ENCODE assay signal across 1 cellular context in the genomic region with DNA sequence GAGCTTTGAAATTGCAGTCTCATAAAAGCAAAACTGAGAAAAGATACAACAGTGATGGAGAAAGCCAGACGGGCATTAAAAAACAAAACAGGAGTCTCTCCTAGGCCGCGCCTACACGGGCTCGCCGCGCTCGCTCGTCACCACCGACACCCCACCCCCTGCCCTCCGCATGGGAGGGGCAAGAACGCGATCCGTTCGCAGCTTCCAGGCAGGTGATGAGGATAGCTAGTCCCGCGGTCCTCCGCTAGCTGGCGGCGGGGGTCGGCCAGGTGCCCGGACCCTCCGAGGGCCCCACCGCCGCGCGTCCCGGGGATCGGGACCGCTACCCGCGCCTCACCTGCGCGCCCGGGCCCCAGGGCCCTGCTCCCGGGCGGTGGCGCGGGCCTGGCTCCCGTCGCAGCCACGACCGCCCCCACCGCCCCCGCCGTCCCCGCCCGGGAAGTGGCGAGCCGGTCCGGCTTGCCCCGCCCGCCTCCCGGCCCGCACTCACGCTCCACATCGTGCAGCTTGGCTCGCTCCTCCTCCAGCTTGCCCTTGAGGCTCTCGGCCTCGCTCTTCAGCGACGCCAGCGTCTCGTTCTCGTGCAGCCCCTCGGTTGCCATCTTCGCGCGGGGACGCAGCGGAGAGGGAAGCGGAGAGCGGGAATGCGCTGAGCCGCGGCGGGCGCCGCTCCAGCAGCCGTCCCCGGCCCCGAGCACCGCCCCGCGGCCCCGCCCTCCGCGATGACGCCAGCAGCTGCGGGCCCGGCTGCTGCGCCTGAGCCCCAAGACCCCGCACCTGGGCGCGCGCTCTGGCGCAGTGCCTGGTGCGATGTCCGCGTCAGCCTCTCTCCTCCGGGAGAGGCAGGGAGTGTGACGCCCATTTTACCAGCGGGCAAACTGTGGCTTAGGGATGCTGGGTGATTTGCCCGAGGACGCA.
TF ChIP-seq lines count a peak whose summit lies in the region.

No MANE protein-coding gene starts in this region.

TF ChIP-seq in GM12878, 131 proteins besides CTCF, POLR2A, EP300 and RAD21 (continued from another document):
- TF ChIP-seq ZNF687 (IDR thresholded peaks at IDR 0.05) (peak; percentile 32; the same call in 1 of the 2 replicates), SIN3A (IDR thresholded peaks at IDR 0.05; ENCODE audit: low read depth, low read length) (0 out of 2 replicates have a peak, but pooled peaks have one; percentile 7), MXI1 (IDR thresholded peaks at IDR 0.05; ENCODE audit: low read depth, low read length) (peak; percentile 31; the same call in 1 of the 2 replicates), IKZF2 (IDR thresholded peaks at IDR 0.05) (0 out of 4 replicates have a peak, but pooled peaks of 1 of the 2 experiments have one; percentile 11), CREB1 (IDR thresholded peaks at IDR 0.05; ENCODE audit: low read depth) (peak; percentile 81), YY1 (IDR thresholded peaks at IDR 0.05; ENCODE audit: low read depth, low read length) (peak; percentile 47), POLR2AphosphoS5 (IDR thresholded peaks at IDR 0.05; ENCODE audit: low read length) (peak; percentile 60; the same call in 1 of the 2 replicates), SRF (IDR thresholded peaks at IDR 0.05; ENCODE audit: low read depth in 2 of 2, low read length in 2 of 2) (no peak), TCF3 (IDR thresholded peaks at IDR 0.05; ENCODE audit: borderline replicate concordance, insufficient read depth, low read depth, low read length) (0 out of 2 replicates have a peak, but pooled peaks have one; percentile 36), BACH1 (IDR thresholded peaks at IDR 0.05; ENCODE audit: borderline replicate concordance) (peak; percentile 51; the same call in 1 of the 2 replicates), TAF1 (IDR thresholded peaks at IDR 0.05; ENCODE audit: borderline replicate concordance, low read depth, low read length) (peak; percentile 50; the same call in 1 of the 2 replicates), YBX1 (IDR thresholded peaks at IDR 0.05) (no peak), LARP7 (IDR thresholded peaks at IDR 0.05) (peak; percentile 51; the same call in 1 of the 2 replicates), ATF2 (IDR thresholded peaks at IDR 0.05; ENCODE audit: low read length) (no peak), IRF4 (IDR thresholded peaks at IDR 0.05; ENCODE audit: low read depth, low read length) (no peak), EGR1 (IDR thresholded peaks at IDR 0.05; ENCODE audit: borderline replicate concordance in 1 of 2, low read depth in 2 of 2, low read length in 2 of 2) (peak in 1 of 2 experiments; percentile 91; a peak in 2 of 3 replicates), ESRRA (IDR thresholded peaks at IDR 0.05; ENCODE audit: low read length) (no peak), ZBTB33 (IDR thresholded peaks at IDR 0.05) (no peak), IKZF1 (conservative IDR thresholded peaks at IDR 0.05) (peak; percentile 77), RELA (IDR thresholded peaks at IDR 0.05; ENCODE audit: borderline replicate concordance, partially characterized antibody) (no peak), RB1 (IDR thresholded peaks at IDR 0.05; ENCODE audit: borderline replicate concordance) (0 out of 2 replicates have a peak, but pooled peaks have one; percentile 58), REST (IDR thresholded peaks at IDR 0.05; ENCODE audit: low read depth, low read length) (no peak), CREM (IDR thresholded peaks at IDR 0.05; ENCODE audit: low read depth) (peak; percentile 62), RUNX3 (IDR thresholded peaks at IDR 0.05; ENCODE audit: low read length) (peak; percentile 14; the same call in 1 of the 2 replicates), TCF12 (IDR thresholded peaks at IDR 0.05; ENCODE audit: low read depth, low read length) (0 out of 2 replicates have a peak, but pooled peaks have one; percentile 32), ZSCAN29 (IDR thresholded peaks at IDR 0.05) (peak; percentile 86), NR2F1 (conservative IDR thresholded peaks at IDR 0.05) (0 out of 2 replicates have a peak, but pooled peaks have one; percentile 34), ZNF217 (IDR thresholded peaks at IDR 0.05) (0 out of 2 replicates have a peak, but pooled peaks have one; percentile 31), CHD4 (IDR thresholded peaks at IDR 0.05) (no peak), FOXK2 (IDR thresholded peaks at IDR 0.05) (no peak), DPF2 (IDR thresholded peaks at IDR 0.05) (0 out of 2 replicates have a peak, but pooled peaks have one; percentile 47), SMAD5 (IDR thresholded peaks at IDR 0.05; ENCODE audit: low read depth) (peak; percentile 29; the same call in 1 of the 2 replicates), GATAD2B (conservative IDR thresholded peaks at IDR 0.05; ENCODE audit: low read depth) (peak; percentile 51; the same call in 1 of the 2 replicates), BHLHE40 (IDR thresholded peaks at IDR 0.05; ENCODE audit: borderline replicate concordance in 1 of 2, low read depth in 2 of 2, low read length in 1 of 2) (peak in 1 of 2 experiments; percentile 66; a peak in 2 of 4 replicates), BRCA1 (IDR thresholded peaks at IDR 0.05; ENCODE audit: low read depth, low read length) (no peak), MYC (IDR thresholded peaks at IDR 0.05; ENCODE audit: insufficient read depth, insufficient read length, insufficient replicate concordance, low read length, severe bottlenecking) (no peak)
- TF ChIP-seq, protein P1, sequence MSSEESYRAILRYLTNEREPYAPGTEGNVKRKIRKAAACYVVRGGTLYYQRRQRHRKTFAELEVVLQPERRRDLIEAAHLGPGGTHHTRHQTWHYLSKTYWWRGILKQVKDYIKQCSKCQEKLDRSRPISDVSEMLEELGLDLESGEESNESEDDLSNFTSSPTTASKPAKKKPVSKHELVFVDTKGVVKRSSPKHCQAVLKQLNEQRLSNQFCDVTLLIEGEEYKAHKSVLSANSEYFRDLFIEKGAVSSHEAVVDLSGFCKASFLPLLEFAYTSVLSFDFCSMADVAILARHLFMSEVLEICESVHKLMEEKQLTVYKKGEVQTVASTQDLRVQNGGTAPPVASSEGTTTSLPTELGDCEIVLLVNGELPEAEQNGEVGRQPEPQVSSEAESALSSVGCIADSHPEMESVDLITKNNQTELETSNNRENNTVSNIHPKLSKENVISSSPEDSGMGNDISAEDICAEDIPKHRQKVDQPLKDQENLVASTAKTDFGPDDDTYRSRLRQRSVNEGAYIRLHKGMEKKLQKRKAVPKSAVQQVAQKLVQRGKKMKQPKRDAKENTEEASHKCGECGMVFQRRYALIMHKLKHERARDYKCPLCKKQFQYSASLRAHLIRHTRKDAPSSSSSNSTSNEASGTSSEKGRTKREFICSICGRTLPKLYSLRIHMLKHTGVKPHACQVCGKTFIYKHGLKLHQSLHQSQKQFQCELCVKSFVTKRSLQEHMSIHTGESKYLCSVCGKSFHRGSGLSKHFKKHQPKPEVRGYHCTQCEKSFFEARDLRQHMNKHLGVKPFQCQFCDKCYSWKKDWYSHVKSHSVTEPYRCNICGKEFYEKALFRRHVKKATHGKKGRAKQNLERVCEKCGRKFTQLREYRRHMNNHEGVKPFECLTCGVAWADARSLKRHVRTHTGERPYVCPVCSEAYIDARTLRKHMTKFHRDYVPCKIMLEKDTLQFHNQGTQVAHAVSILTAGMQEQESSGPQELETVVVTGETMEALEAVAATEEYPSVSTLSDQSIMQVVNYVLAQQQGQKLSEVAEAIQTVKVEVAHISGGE (CRISPR knock-in tag; IDR thresholded peaks at IDR 0.05), result no peak
